ENCODE assay signal across 1 cellular context in genomic region chr4:83921124-83921523, GRCh38.
TF ChIP-seq lines count a peak whose summit lies in the region.

No MANE protein-coding gene starts in this region.

TF ChIP-seq in GM23338, 12 proteins besides CTCF, POLR2A, EP300 and RAD21:
- TF ChIP-seq, protein P1, sequence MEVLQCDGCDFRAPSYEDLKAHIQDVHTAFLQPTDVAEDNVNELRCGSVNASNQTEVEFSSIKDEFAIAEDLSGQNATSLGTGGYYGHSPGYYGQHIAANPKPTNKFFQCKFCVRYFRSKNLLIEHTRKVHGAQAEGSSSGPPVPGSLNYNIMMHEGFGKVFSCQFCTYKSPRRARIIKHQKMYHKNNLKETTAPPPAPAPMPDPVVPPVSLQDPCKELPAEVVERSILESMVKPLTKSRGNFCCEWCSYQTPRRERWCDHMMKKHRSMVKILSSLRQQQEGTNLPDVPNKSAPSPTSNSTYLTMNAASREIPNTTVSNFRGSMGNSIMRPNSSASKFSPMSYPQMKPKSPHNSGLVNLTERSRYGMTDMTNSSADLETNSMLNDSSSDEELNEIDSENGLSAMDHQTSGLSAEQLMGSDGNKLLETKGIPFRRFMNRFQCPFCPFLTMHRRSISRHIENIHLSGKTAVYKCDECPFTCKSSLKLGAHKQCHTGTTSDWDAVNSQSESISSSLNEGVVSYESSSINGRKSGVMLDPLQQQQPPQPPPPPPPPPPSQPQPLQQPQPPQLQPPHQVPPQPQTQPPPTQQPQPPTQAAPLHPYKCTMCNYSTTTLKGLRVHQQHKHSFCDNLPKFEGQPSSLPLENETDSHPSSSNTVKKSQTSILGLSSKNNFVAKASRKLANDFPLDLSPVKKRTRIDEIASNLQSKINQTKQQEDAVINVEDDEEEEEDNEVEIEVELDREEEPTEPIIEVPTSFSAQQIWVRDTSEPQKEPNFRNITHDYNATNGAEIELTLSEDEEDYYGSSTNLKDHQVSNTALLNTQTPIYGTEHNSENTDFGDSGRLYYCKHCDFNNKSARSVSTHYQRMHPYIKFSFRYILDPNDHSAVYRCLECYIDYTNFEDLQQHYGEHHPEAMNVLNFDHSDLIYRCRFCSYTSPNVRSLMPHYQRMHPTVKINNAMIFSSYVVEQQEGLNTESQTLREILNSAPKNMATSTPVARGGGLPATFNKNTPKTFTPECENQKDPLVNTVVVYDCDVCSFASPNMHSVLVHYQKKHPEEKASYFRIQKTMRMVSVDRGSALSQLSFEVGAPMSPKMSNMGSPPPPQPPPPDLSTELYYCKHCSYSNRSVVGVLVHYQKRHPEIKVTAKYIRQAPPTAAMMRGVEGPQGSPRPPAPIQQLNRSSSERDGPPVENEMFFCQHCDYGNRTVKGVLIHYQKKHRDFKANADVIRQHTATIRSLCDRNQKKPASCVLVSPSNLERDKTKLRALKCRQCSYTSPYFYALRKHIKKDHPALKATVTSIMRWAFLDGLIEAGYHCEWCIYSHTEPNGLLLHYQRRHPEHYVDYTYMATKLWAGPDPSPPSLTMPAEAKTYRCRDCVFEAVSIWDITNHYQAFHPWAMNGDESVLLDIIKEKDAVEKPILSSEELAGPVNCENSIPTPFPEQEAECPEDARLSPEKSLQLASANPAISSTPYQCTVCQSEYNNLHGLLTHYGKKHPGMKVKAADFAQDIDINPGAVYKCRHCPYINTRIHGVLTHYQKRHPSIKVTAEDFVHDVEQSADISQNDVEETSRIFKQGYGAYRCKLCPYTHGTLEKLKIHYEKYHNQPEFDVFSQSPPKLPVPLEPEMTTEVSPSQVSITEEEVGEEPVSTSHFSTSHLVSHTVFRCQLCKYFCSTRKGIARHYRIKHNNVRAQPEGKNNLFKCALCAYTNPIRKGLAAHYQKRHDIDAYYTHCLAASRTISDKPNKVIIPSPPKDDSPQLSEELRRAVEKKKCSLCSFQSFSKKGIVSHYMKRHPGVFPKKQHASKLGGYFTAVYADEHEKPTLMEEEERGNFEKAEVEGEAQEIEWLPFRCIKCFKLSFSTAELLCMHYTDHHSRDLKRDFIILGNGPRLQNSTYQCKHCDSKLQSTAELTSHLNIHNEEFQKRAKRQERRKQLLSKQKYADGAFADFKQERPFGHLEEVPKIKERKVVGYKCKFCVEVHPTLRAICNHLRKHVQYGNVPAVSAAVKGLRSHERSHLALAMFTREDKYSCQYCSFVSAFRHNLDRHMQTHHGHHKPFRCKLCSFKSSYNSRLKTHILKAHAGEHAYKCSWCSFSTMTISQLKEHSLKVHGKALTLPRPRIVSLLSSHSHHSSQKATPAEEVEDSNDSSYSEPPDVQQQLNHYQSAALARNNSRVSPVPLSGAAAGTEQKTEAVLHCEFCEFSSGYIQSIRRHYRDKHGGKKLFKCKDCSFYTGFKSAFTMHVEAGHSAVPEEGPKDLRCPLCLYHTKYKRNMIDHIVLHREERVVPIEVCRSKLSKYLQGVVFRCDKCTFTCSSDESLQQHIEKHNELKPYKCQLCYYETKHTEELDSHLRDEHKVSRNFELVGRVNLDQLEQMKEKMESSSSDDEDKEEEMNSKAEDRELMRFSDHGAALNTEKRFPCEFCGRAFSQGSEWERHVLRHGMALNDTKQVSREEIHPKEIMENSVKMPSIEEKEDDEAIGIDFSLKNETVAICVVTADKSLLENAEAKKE (CRISPR knock-in tag; IDR thresholded peaks at IDR 0.05) = no peak
- TF ChIP-seq STAT1 (IDR thresholded peaks at IDR 0.05; ENCODE audit: unreplicated experiment) (no peak), ZNF114 (CRISPR knock-in tag; IDR thresholded peaks at IDR 0.05) (no peak), POLR2AphosphoS5 (IDR thresholded peaks at IDR 0.05; ENCODE audit: low read depth) (no peak), CREB1 (CRISPR knock-in tag; IDR thresholded peaks at IDR 0.05; ENCODE audit: low read depth) (no peak), JUNB (IDR thresholded peaks at IDR 0.05; ENCODE audit: unreplicated experiment) (no peak), ZNF331 (CRISPR knock-in tag; IDR thresholded peaks at IDR 0.05; ENCODE audit: low read depth) (no peak), EZH2 (IDR thresholded peaks at IDR 0.05; ENCODE audit: low read depth, unreplicated experiment) (no peak), EZH2phosphoT487 (IDR thresholded peaks at IDR 0.05; ENCODE audit: unreplicated experiment) (no peak), NANOG (IDR thresholded peaks at IDR 0.05; ENCODE audit: borderline replicate concordance) (no peak)
- TF ChIP-seq, protein P2, sequence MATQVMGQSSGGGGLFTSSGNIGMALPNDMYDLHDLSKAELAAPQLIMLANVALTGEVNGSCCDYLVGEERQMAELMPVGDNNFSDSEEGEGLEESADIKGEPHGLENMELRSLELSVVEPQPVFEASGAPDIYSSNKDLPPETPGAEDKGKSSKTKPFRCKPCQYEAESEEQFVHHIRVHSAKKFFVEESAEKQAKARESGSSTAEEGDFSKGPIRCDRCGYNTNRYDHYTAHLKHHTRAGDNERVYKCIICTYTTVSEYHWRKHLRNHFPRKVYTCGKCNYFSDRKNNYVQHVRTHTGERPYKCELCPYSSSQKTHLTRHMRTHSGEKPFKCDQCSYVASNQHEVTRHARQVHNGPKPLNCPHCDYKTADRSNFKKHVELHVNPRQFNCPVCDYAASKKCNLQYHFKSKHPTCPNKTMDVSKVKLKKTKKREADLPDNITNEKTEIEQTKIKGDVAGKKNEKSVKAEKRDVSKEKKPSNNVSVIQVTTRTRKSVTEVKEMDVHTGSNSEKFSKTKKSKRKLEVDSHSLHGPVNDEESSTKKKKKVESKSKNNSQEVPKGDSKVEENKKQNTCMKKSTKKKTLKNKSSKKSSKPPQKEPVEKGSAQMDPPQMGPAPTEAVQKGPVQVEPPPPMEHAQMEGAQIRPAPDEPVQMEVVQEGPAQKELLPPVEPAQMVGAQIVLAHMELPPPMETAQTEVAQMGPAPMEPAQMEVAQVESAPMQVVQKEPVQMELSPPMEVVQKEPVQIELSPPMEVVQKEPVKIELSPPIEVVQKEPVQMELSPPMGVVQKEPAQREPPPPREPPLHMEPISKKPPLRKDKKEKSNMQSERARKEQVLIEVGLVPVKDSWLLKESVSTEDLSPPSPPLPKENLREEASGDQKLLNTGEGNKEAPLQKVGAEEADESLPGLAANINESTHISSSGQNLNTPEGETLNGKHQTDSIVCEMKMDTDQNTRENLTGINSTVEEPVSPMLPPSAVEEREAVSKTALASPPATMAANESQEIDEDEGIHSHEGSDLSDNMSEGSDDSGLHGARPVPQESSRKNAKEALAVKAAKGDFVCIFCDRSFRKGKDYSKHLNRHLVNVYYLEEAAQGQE (IDR thresholded peaks at IDR 0.05; ENCODE audit: unreplicated experiment) = no peak
- TF ChIP-seq, protein P3, sequence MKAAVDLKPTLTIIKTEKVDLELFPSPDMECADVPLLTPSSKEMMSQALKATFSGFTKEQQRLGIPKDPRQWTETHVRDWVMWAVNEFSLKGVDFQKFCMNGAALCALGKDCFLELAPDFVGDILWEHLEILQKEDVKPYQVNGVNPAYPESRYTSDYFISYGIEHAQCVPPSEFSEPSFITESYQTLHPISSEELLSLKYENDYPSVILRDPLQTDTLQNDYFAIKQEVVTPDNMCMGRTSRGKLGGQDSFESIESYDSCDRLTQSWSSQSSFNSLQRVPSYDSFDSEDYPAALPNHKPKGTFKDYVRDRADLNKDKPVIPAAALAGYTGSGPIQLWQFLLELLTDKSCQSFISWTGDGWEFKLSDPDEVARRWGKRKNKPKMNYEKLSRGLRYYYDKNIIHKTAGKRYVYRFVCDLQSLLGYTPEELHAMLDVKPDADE (IDR thresholded peaks at IDR 0.05) = no peak
TF ChIP-seq in GM23338: peak in this region for 0.
